Comparison of ENCODE assay signal across 22 cellular contexts in genomic region chr15:45088801-45089711, GRCh38. TPM values are rescaled to one million over a fixed set of nuclear protein-coding genes. Genes with fewer than 3 reads are reported as not detected.
DNase-seq lines count a peak whose midpoint lies in the region; ATAC-seq and TF ChIP-seq lines count a peak whose summit lies in the region.
"Had no signal": no experiment of that assay in that cellular context is flagged by ENCODE, and none has a peak within 500 bp of the region (broad histone marks: within the 10 kb centered on the region; RNA-seq: fewer than 3 reads in every experiment).

No MANE protein-coding gene starts in this region.

- H3K36me3 ChIP-seq in Caco-2 (ENCODE audit: control insufficient read depth, insufficient read depth, low read length) (no peaks in the 10 kb centered on the region), hepatocyte (replicated peaks; ENCODE audit: insufficient read depth, low read depth) (no peaks in the 10 kb centered on the region)
- H3K36me3 ChIP-seq: uterus had no signal

- no peaks in the 10 kb centered on the region for H4K20me1 ChIP-seq in hepatocyte (ENCODE audit: insufficient read depth, poor library complexity, severe bottlenecking)

- CTCF ChIA-PET in Caco-2 (lab: Charles Lee) = interaction anchor here (0.6 to 3.3 kb wide), 3 partner anchors 29 to 1596 kb away, joined by 3 to 19 read pairs (median 3); no protein-coding TSS in a partner anchor

- peak overlapping the region; percentile 92 for H3K27ac ChIP-seq in hepatocyte
- H3K27ac ChIP-seq: HL-60, uterus had no signal

- POLR2A ChIA-PET in Caco-2 (lab: Charles Lee) = no interaction called here

- no peak overlapping the region for H2AFZ ChIP-seq in hepatocyte

- H3K4me3 Mint-ChIP-seq in Caco-2 (ENCODE audit: unreplicated experiment) = no peak overlapping the region
- no peak overlapping the region for H3K4me3 Mint-ChIP-seq in stimulated activated naive CD8-positive, alpha-beta T cell treated with anti-CD3 and anti-CD28 coated beads, Interleukin-15, amount 100 ng/mL, for 72 hours
- H3K4me3 Mint-ChIP-seq: activated T-helper 17 cell treated with anti-CD3 and anti-CD28 coated beads, Interleukin-2, amount 50 U/mL, for 72 hours; CD8-positive, alpha-beta T cell; WTC11 had no signal

- no peaks in the 10 kb centered on the region for H3K9me2 ChIP-seq in hepatocyte (replicated peaks; ENCODE audit: insufficient read depth)

- H3K9me3 Mint-ChIP-seq in Caco-2 (ENCODE audit: unreplicated experiment) = no peaks in the 10 kb centered on the region
- H3K9me3 Mint-ChIP-seq in stimulated activated naive CD8-positive, alpha-beta T cell treated with anti-CD3 and anti-CD28 coated beads, Interleukin-15, amount 100 ng/mL, for 72 hours = no peaks in the 10 kb centered on the region
- H3K9me3 Mint-ChIP-seq: activated T-helper 17 cell treated with anti-CD3 and anti-CD28 coated beads, Interleukin-2, amount 50 U/mL, for 72 hours; CD8-positive, alpha-beta T cell; WTC11 had no signal

- H3K4me1 ChIP-seq in Caco-2 (peaks cover 43% of the 10 kb centered on the region), hepatocyte (ENCODE audit: insufficient read depth) (peaks cover 19% of the 10 kb centered on the region)
- H3K4me1 ChIP-seq: uterus had no signal

- peaks cover 21% of the 10 kb centered on the region for H3K4me1 Mint-ChIP-seq in Caco-2 (ENCODE audit: low read depth, unreplicated experiment)
- no peaks in the 10 kb centered on the region for H3K4me1 Mint-ChIP-seq in stimulated activated naive CD8-positive, alpha-beta T cell treated with anti-CD3 and anti-CD28 coated beads, Interleukin-15, amount 100 ng/mL, for 72 hours
- H3K4me1 Mint-ChIP-seq: activated T-helper 17 cell treated with anti-CD3 and anti-CD28 coated beads, Interleukin-2, amount 50 U/mL, for 72 hours; WTC11 had no signal

- H3K4me2 ChIP-seq in hepatocyte = peak overlapping the region; percentile 6

- H3K9me3 ChIP-seq in Caco-2 = no peaks in the 10 kb centered on the region
- H3K9me3 ChIP-seq in hepatocyte (ENCODE audit: low read depth) = no peaks in the 10 kb centered on the region
- H3K9me3 ChIP-seq: uterus had no signal

- no TSS peak for BruUV-seq in Caco-2 (replicated peaks; lab: Mats Ljungman, UMichigan)

- DNase-seq in Caco-2 = no peak
- DNase-seq in NCI-H226 = peak; percentile 70
- DNase-seq in hepatocyte (ENCODE audit: low spot score) = peak; percentile 66
- DNase-seq in stimulated activated naive CD8-positive, alpha-beta T cell treated with anti-CD3 and anti-CD28 coated beads, Interleukin-15, amount 100 ng/mL, for 72 hours = no peak
- no peak for DNase-seq in NCI-H1105 treated with DMSO at 0.1 percent for 48 hours (lab: John Stamatoyannopoulos, UW)
- DNase-seq: amniotic stem cell; CD8-positive, alpha-beta T cell; cerebellar nuclear complex; effector memory CD4-positive, alpha-beta T cell; left cardiac atrium; NCI-H1436; stimulated activated CD4-positive, alpha-beta T cell treated with anti-CD3 and anti-CD28 coated beads, Interleukin-1b, Interleukin-23, amount 100 ng/mL, for 48 hours; uterus had no signal

- WGBS in hepatocyte (ENCODE audit: low lambda C conversion rate, missing lambda C conversion rate) = 53% methylated on average over 10 of the region's 10 CpGs

- intact Hi-C loops in Caco-2 (cut with micrococcal nuclease; ENCODE audit: unreplicated experiment) = no loop called here

- H3K27me3 ChIP-seq in Caco-2 (replicated peaks; ENCODE audit: control insufficient read depth, insufficient read depth, low read length) (no peaks in the 10 kb centered on the region), hepatocyte (no peaks in the 10 kb centered on the region)
- H3K27me3 ChIP-seq: uterus had no signal

- peak overlapping the region; percentile 36 for H3K27ac Mint-ChIP-seq in Caco-2 (ENCODE audit: unreplicated experiment)
- peak overlapping the region in 1 of 2 donors; percentile 23 for H3K27ac Mint-ChIP-seq in stimulated activated naive CD8-positive, alpha-beta T cell treated with anti-CD3 and anti-CD28 coated beads, Interleukin-15, amount 100 ng/mL, for 72 hours
- H3K27ac Mint-ChIP-seq: activated T-helper 17 cell treated with anti-CD3 and anti-CD28 coated beads, Interleukin-2, amount 50 U/mL, for 72 hours; CD8-positive, alpha-beta T cell; WTC11 had no signal

- no peak for ATAC-seq in stimulated activated naive CD8-positive, alpha-beta T cell treated with anti-CD3 and anti-CD28 coated beads, Interleukin-15, amount 100 ng/mL, for 72 hours
- ATAC-seq in GM21717 (IDR thresholded peaks at IDR 0.05; ENCODE audit: unreplicated experiment) = no peak
- ATAC-seq: activated T-helper 17 cell treated with anti-CD3 and anti-CD28 coated beads, Interleukin-2, amount 50 U/mL, for 72 hours; CD8-positive, alpha-beta T cell; sciatic nerve; WTC11 had no signal

- no peaks in the 10 kb centered on the region for H3K27me3 Mint-ChIP-seq in Caco-2 (ENCODE audit: insufficient read depth, unreplicated experiment)
- peaks cover 26% of the 10 kb centered on the region for H3K27me3 Mint-ChIP-seq in stimulated activated naive CD8-positive, alpha-beta T cell treated with anti-CD3 and anti-CD28 coated beads, Interleukin-15, amount 100 ng/mL, for 72 hours

- no peaks in the 10 kb centered on the region for H3K36me3 Mint-ChIP-seq in Caco-2 (ENCODE audit: insufficient read depth, unreplicated experiment)
- H3K36me3 Mint-ChIP-seq: CD8-positive, alpha-beta T cell; WTC11 had no signal

- no peak for TF ChIP-seq CTCF in Caco-2 (IDR thresholded peaks at IDR 0.05; ENCODE audit: insufficient read depth in 1 of 2, low read depth in 1 of 2, low read length in 1 of 2, severe bottlenecking in 1 of 2, unreplicated experiment in 1 of 2)
- no peak for TF ChIP-seq CTCF in hepatocyte (IDR thresholded peaks at IDR 0.05; ENCODE audit: poor library complexity)

- H3K4me3 ChIP-seq in Caco-2 (ENCODE audit: low read depth, low read length) (no peak overlapping the region), hepatocyte (no peak overlapping the region)
- H3K4me3 ChIP-seq: uterus had no signal

- H3K79me2 ChIP-seq in hepatocyte = no peaks in the 10 kb centered on the region

RNA-seq across cellular contexts. Expression of gene DUOX2, which starts 24.9 kb away (rescaled TPM):
- total RNA-seq in Caco-2 (2022) (6.9 and 8.3 TPM in 2 replicates), hepatocyte (34.2 and 37.4 TPM in 2 replicates)
- polyA plus RNA-seq in hepatocyte = 21.4 and 25.8 TPM in 2 replicates
- total RNA-seq: osteocyte; T-helper 1 cell treated with Interleukin-12 subunit alpha and Interleukin-12 subunit beta and Interleukin-4 antibody, amounts not matched to agents 30 ng/mL and 1 ng/mL, for 36 hours had no signal

RNA-seq across cellular contexts. Expression of gene DUOXA2, which starts 25.1 kb away (rescaled TPM):
- 1.5 and 1.6 TPM in 2 replicates for total RNA-seq in Caco-2 (2022)
- total RNA-seq in hepatocyte = 13.8 and 24.6 TPM in 2 replicates
- polyA plus RNA-seq in hepatocyte = 35.8 and 40.1 TPM in 2 replicates
- total RNA-seq: activated CD8-positive, alpha-beta memory T cell treated with anti-CD3 and anti-CD28 coated beads for 36 hours; CD8-positive, alpha-beta T cell; left cardiac atrium; osteocyte; sciatic nerve; subcutaneous adipose tissue; T-helper 1 cell treated with Interleukin-12 subunit alpha and Interleukin-12 subunit beta and Interleukin-4 antibody, amounts not matched to agents 30 ng/mL and 1 ng/mL, for 36 hours; uterus; WTC11 had no signal

RNA-seq across cellular contexts. Expression of gene DUOXA1, which starts 40.6 kb away (rescaled TPM):
- 0.39 TPM in 1 of 2 replicates, not detected in the other for total RNA-seq in Caco-2 (2022)
- 7.5 and 10.9 TPM in 2 replicates for total RNA-seq in hepatocyte
- 6.3 and 15.2 TPM in 2 replicates for polyA plus RNA-seq in hepatocyte
- total RNA-seq: activated CD8-positive, alpha-beta memory T cell treated with anti-CD3 and anti-CD28 coated beads for 36 hours; CD8-positive, alpha-beta T cell; osteocyte had no signal

RNA-seq across cellular contexts. Expression of gene DUOX1, which starts 40.7 kb away (rescaled TPM):
- total RNA-seq in Caco-2 (2022) (0.14 and 0.56 TPM in 2 replicates), hepatocyte (3.3 and 3.8 TPM in 2 replicates)
- 4.3 and 7.7 TPM in 2 replicates for polyA plus RNA-seq in hepatocyte
- total RNA-seq: CD8-positive, alpha-beta T cell; osteocyte had no signal

Comparison
In these comparisons a context has a peak if more than half of its experiments do, and no peak if none do; other contexts are left out.
1. DNase-seq: peak in NCI-H226 (single experiment) and hepatocyte (single experiment); none in Caco-2 (0 of 2), stimulated activated naive CD8-positive, alpha-beta T cell treated with anti-CD3 and anti-CD28 coated beads, Interleukin-15, amount 100 ng/mL, for 72 hours (0 of 2) and NCI-H1105 treated with DMSO at 0.1 percent for 48 hours (single experiment).